Comparison of ENCODE assay signal across 10 cellular contexts in the genomic region with DNA sequence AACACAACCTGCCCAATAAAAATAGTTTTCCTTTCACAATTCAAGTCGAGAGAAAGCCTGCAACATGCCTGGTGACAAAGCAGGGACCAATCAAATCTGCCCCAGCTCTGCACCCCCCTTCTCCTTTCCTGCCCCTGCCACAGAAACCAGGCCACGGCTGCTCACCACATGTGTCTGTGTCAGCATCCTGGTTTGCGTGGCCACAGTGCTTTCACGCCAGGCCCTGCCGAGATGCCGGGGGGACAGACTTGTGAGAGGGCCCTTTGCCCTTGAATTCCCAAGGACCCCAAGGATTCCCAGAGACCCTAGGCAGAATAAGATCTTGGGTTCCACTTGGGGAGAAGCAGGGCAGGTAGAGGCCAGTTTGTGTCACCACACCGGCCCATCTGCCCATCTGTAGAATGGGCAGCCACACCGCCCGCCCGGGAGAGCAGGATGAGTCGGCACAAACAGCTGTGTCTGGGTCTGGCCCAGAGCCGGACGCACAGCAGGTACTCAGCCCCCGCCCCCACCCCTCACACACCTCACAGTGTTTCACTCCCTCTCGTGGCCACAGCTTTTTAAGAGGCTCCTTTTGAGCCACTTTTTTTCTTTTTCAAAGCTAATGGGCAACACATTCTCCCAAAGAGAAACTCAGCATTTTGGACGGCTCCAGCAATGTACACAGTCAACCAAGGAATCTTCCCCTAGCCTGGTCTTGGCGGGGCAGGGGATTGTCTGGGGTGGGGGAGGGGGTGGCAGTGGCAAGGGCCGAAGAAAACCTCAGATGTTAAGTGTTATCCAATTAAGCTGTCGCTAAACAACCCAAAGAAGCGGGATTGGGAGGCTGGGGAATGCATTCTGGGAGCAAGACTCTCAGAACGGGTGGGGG. TPM values are rescaled to one million over a fixed set of nuclear protein-coding genes. Genes with fewer than 3 reads are reported as not detected.
DNase-seq lines count a peak whose midpoint lies in the region; ATAC-seq and TF ChIP-seq lines count a peak whose summit lies in the region.
"Had no signal": no experiment of that assay in that cellular context is flagged by ENCODE, and none has a peak within 500 bp of the region (broad histone marks: within the 10 kb centered on the region; RNA-seq: fewer than 3 reads in every experiment).

No MANE protein-coding gene starts in this region.

- H3K4me1 ChIP-seq in GM23338 (ENCODE audit: insufficient read depth): peaks cover 33% of the 10 kb centered on the region
- H3K4me1 ChIP-seq in effector memory CD4-positive, alpha-beta T cell (ENCODE audit: control insufficient read depth, insufficient read depth, low read length, poor library complexity, severe bottlenecking): peaks cover 93% of the 10 kb centered on the region

- H3K27me3 Mint-ChIP-seq in GM23338 (ENCODE audit: insufficient read depth, low read depth, poor library complexity): peaks cover 14% of the 10 kb centered on the region

- H3K27ac Mint-ChIP-seq in GM23338: peak overlapping the region; percentile 74

- peak overlapping the region; percentile 59 for H3K4me3 ChIP-seq in GM23338
- H3K4me3 ChIP-seq in effector memory CD4-positive, alpha-beta T cell (ENCODE audit: insufficient read depth, low read depth, low read length, poor library complexity, severe bottlenecking): no peak overlapping the region
- H3K4me3 ChIP-seq: tibial artery had no signal

- H3K79me2 ChIP-seq in GM23338 (replicated peaks; ENCODE audit: insufficient read depth): peaks cover 93% of the 10 kb centered on the region

- H3K36me3 ChIP-seq in GM23338 (ENCODE audit: insufficient read depth): no peaks in the 10 kb centered on the region
- H3K36me3 ChIP-seq in effector memory CD4-positive, alpha-beta T cell (ENCODE audit: control insufficient read depth, insufficient read depth, low read length): peaks cover 33% of the 10 kb centered on the region
- H3K36me3 ChIP-seq: tibial artery had no signal

- DNase-seq in GM23338 (ENCODE audit: low spot score): peak; percentile 69
- peak; percentile 70 to 77 for DNase-seq in activated CD4-positive, alpha-beta T cell treated with anti-CD3 and anti-CD28 coated beads, Interleukin-2, amount 50 U/mL, for 4 hours
- DNase-seq in effector memory CD4-positive, alpha-beta T cell: peak; percentile 85 to 87 (median 85)
- peak in 3 of 4 experiments; percentile 49 to 70 (median 64) for DNase-seq in stimulated activated CD4-positive, alpha-beta T cell treated with anti-CD3 and anti-CD28 coated beads, Interleukin-1b, Interleukin-23, amount 100 ng/mL, for 24 hours (ENCODE audit: low read depth in 4 of 4, low spot score in 1 of 4)
- no peak for DNase-seq in HT-29 (ENCODE audit: low spot score)
- DNase-seq in hepatic stellate cell (ENCODE audit: low spot score): no peak

- no peaks in the 10 kb centered on the region for H3F3A ChIP-seq in GM23338 (replicated peaks; ENCODE audit: low read depth)

- H3K36me3 Mint-ChIP-seq in GM23338 (ENCODE audit: low read depth): peaks cover 8% of the 10 kb centered on the region

- TF ChIP-seq CTCF in GM23338 (conservative IDR thresholded peaks at IDR 0.05; ENCODE audit: low read depth in 2 of 2): peak in 1 of 2 experiments; percentile 29; a peak in 2 of 4 replicates

- no peaks in the 10 kb centered on the region for H3K9me3 ChIP-seq in effector memory CD4-positive, alpha-beta T cell (ENCODE audit: control insufficient read depth, low read length)

- H2AFZ ChIP-seq in GM23338: peak overlapping the region; percentile 28; the same call in 1 of the 2 replicates

- H4K20me1 ChIP-seq in GM23338 (replicated peaks; ENCODE audit: insufficient read depth): no peaks in the 10 kb centered on the region

- H3K4me3 Mint-ChIP-seq in GM23338: peak overlapping the region; percentile 59; the same call in 2 of the 3 replicates
- H3K4me3 Mint-ChIP-seq: IgD-negative memory B cell had no signal

- ATAC-seq in GM23338: peak; percentile 5
- no peak for ATAC-seq in HG03571 (IDR thresholded peaks at IDR 0.05; ENCODE audit: unreplicated experiment)
- ATAC-seq in GM21390 (IDR thresholded peaks at IDR 0.05; ENCODE audit: unreplicated experiment): no peak

- H3K4me1 Mint-ChIP-seq in GM23338: peaks cover 53% of the 10 kb centered on the region
- H3K4me1 Mint-ChIP-seq: IgD-negative memory B cell had no signal

- no peaks in the 10 kb centered on the region for H3K27me3 ChIP-seq in GM23338 (ENCODE audit: insufficient read depth)
- no peaks in the 10 kb centered on the region for H3K27me3 ChIP-seq in effector memory CD4-positive, alpha-beta T cell (replicated peaks; ENCODE audit: control insufficient read depth, insufficient read depth, low read length, poor library complexity, severe bottlenecking)

- no peaks in the 10 kb centered on the region for H3K9me2 ChIP-seq in GM23338 (ENCODE audit: insufficient read depth)

- peak overlapping the region; percentile 88 for H3K4me2 ChIP-seq in GM23338

- H3K9me3 Mint-ChIP-seq in GM23338: no peaks in the 10 kb centered on the region; the same call in 1 of the 3 replicates

- peak overlapping the region; percentile 63 for H3K27ac ChIP-seq in GM23338 (ENCODE audit: low read depth)
- peak overlapping the region; percentile 97 for H3K27ac ChIP-seq in effector memory CD4-positive, alpha-beta T cell (ENCODE audit: insufficient read depth, low read length, poor library complexity, severe bottlenecking)
- H3K27ac ChIP-seq: tibial artery had no signal

TF ChIP-seq in GM23338, 12 proteins besides CTCF, POLR2A, EP300 and RAD21 (continues in another document):
- TF ChIP-seq ZNF331 (CRISPR knock-in tag; IDR thresholded peaks at IDR 0.05; ENCODE audit: low read depth) (no peak), CREB1 (CRISPR knock-in tag; IDR thresholded peaks at IDR 0.05; ENCODE audit: low read depth) (no peak), NANOG (IDR thresholded peaks at IDR 0.05; ENCODE audit: borderline replicate concordance) (no peak), JUNB (IDR thresholded peaks at IDR 0.05; ENCODE audit: unreplicated experiment) (no peak), EZH2phosphoT487 (IDR thresholded peaks at IDR 0.05; ENCODE audit: unreplicated experiment) (no peak), POLR2AphosphoS5 (IDR thresholded peaks at IDR 0.05; ENCODE audit: low read depth) (no peak), EZH2 (IDR thresholded peaks at IDR 0.05; ENCODE audit: low read depth, unreplicated experiment) (no peak), STAT1 (IDR thresholded peaks at IDR 0.05; ENCODE audit: unreplicated experiment) (no peak), ZNF114 (CRISPR knock-in tag; IDR thresholded peaks at IDR 0.05) (no peak)
- TF ChIP-seq, protein P1, sequence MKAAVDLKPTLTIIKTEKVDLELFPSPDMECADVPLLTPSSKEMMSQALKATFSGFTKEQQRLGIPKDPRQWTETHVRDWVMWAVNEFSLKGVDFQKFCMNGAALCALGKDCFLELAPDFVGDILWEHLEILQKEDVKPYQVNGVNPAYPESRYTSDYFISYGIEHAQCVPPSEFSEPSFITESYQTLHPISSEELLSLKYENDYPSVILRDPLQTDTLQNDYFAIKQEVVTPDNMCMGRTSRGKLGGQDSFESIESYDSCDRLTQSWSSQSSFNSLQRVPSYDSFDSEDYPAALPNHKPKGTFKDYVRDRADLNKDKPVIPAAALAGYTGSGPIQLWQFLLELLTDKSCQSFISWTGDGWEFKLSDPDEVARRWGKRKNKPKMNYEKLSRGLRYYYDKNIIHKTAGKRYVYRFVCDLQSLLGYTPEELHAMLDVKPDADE (IDR thresholded peaks at IDR 0.05): no peak
- TF ChIP-seq, protein P2, sequence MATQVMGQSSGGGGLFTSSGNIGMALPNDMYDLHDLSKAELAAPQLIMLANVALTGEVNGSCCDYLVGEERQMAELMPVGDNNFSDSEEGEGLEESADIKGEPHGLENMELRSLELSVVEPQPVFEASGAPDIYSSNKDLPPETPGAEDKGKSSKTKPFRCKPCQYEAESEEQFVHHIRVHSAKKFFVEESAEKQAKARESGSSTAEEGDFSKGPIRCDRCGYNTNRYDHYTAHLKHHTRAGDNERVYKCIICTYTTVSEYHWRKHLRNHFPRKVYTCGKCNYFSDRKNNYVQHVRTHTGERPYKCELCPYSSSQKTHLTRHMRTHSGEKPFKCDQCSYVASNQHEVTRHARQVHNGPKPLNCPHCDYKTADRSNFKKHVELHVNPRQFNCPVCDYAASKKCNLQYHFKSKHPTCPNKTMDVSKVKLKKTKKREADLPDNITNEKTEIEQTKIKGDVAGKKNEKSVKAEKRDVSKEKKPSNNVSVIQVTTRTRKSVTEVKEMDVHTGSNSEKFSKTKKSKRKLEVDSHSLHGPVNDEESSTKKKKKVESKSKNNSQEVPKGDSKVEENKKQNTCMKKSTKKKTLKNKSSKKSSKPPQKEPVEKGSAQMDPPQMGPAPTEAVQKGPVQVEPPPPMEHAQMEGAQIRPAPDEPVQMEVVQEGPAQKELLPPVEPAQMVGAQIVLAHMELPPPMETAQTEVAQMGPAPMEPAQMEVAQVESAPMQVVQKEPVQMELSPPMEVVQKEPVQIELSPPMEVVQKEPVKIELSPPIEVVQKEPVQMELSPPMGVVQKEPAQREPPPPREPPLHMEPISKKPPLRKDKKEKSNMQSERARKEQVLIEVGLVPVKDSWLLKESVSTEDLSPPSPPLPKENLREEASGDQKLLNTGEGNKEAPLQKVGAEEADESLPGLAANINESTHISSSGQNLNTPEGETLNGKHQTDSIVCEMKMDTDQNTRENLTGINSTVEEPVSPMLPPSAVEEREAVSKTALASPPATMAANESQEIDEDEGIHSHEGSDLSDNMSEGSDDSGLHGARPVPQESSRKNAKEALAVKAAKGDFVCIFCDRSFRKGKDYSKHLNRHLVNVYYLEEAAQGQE (IDR thresholded peaks at IDR 0.05; ENCODE audit: unreplicated experiment): no peak

RNA-seq across cellular contexts. Expression of a gene that starts 41.5 kb away (rescaled TPM):
- total RNA-seq in GM23338 (2014; rRNA removed; shearing (Covaris generic)): 5.6 and 6.7 TPM in 2 replicates
- polyA plus RNA-seq in GM23338 (2016; fragmentation: Nextera tagmentation; extraction: Ambion mirVana): 2.4 and 2.7 TPM in 2 replicates
- total RNA-seq in HT-29 (2014; rRNA removed; shearing (Covaris generic)): 2.4 and 3.2 TPM in 2 replicates

Comparison
In these comparisons a context has a peak if more than half of its experiments do, and no peak if none do; other contexts are left out.
1. DNase-seq: peak in GM23338 (single experiment), activated CD4-positive, alpha-beta T cell treated with anti-CD3 and anti-CD28 coated beads, Interleukin-2, amount 50 U/mL, for 4 hours (2 of 2), effector memory CD4-positive, alpha-beta T cell (3 of 3) and stimulated activated CD4-positive, alpha-beta T cell treated with anti-CD3 and anti-CD28 coated beads, Interleukin-1b, Interleukin-23, amount 100 ng/mL, for 24 hours (3 of 4); none in HT-29 (single experiment) and hepatic stellate cell (single experiment).